11 cellular contexts compared by ENCODE assay signal in genomic region chr7:128280451-128280850, GRCh38. TPM values are rescaled to one million over a fixed set of nuclear protein-coding genes. Genes with fewer than 3 reads are reported as not detected.
DNase-seq lines count a peak whose midpoint lies in the region; ATAC-seq and TF ChIP-seq lines count a peak whose summit lies in the region.
"Not testable (repeated sequence)": the region's sequence is repeated elsewhere in the genome, so short reads cannot be mapped to it uniquely, and the experiment has no call there.
"Had no signal": no experiment of that assay in that cellular context is flagged by ENCODE, and none has a peak within 500 bp of the region (broad histone marks: within the 10 kb centered on the region; RNA-seq: fewer than 3 reads in every experiment).

No MANE protein-coding gene starts in this region.

- not testable (repeated sequence) for H2BK15ac ChIP-seq in mesenchymal stem cell (ENCODE audit: low read depth, poor library complexity, severe bottlenecking)

- H3K79me1 ChIP-seq in mesenchymal stem cell (replicated peaks; ENCODE audit: low read length, poor library complexity, severe bottlenecking): not testable (repeated sequence)

- DNase-seq in HCT116 (ENCODE audit: low read depth, low spot score): not testable (repeated sequence)
- DNase-seq in NCI-H226: peak; percentile 10
- peak; percentile 14 for DNase-seq in OCI-M1 (lab: John Stamatoyannopoulos, UW)
- DNase-seq in amniotic epithelial cell (ENCODE audit: low read depth): peak; percentile 10
- DNase-seq in dermis blood vessel endothelial cell: peak; percentile 9
- DNase-seq in mesenchymal stem cell: peak; percentile 2

- H3K4me3 ChIP-seq in HCT116 (replicated peaks in 1 of 2; ENCODE audit: low read depth in 1 of 2, low read length in 2 of 2); mesenchymal stem cell (ENCODE audit: insufficient read depth in 1 of 2, low read depth in 1 of 2, low read length in 2 of 2): not testable (repeated sequence)

- not testable (repeated sequence) for H3K27ac ChIP-seq in HCT116 (ENCODE audit: low read depth, low read length); mesenchymal stem cell (ENCODE audit: low read length, poor library complexity, severe bottlenecking)

- H3K23ac ChIP-seq in mesenchymal stem cell (ENCODE audit: low read length in 2 of 2): not testable (repeated sequence)

- not testable (repeated sequence) for H2BK12ac ChIP-seq in mesenchymal stem cell (ENCODE audit: low read length in 2 of 2)

- H3K9me3 ChIP-seq in HCT116 (ENCODE audit: control insufficient read depth in 1 of 2, insufficient read depth in 1 of 2, low read depth in 1 of 2, low read length in 2 of 2): not testable (repeated sequence)
- peaks cover 20% of the 10 kb centered on the region for H3K9me3 ChIP-seq in mesenchymal stem cell (ENCODE audit: control insufficient read depth, low read length)

- POLR2A ChIA-PET in HCT116 (lab: Charles Lee): not testable (repeated sequence)

- not testable (repeated sequence) for H3K4me2 ChIP-seq in HCT116 (ENCODE audit: low read length); mesenchymal stem cell (ENCODE audit: low read length, poor library complexity, severe bottlenecking)

- CTCF ChIA-PET in HCT116 (lab: Charles Lee): not testable (repeated sequence)

- H3K18ac ChIP-seq in mesenchymal stem cell (ENCODE audit: low read depth in 1 of 2, low read length in 2 of 2): not testable (repeated sequence)

- not testable (repeated sequence) for H4K8ac ChIP-seq in mesenchymal stem cell (ENCODE audit: low read length)

- not testable (repeated sequence) for H2BK120ac ChIP-seq in mesenchymal stem cell (ENCODE audit: low read depth, low read length)

- not testable (repeated sequence) for H3K9me2 ChIP-seq in HCT116 (ENCODE audit: insufficient read depth)

- not testable (repeated sequence) for H2BK5ac ChIP-seq in mesenchymal stem cell (ENCODE audit: low read depth, low read length, poor library complexity, severe bottlenecking)

- H3K4ac ChIP-seq in mesenchymal stem cell (ENCODE audit: low read depth in 1 of 2, low read length in 2 of 2): not testable (repeated sequence)

- RAD21 ChIA-PET in HCT116 (lab: Charles Lee; ENCODE audit: low non-redundant PET in 1 of 2, low total read pairs in 2 of 2, uncharacterized antibody in 2 of 2, unreplicated experiment in 2 of 2): not testable (repeated sequence)

- H3K14ac ChIP-seq in mesenchymal stem cell (ENCODE audit: low read length in 2 of 2): not testable (repeated sequence)

- TF ChIP-seq CTCF in HCT116 (IDR thresholded peaks at IDR 0.05 in 2 of 3, conservative IDR thresholded peaks at IDR 0.05 in 1 of 3; ENCODE audit: borderline replicate concordance in 1 of 3, insufficient read depth in 1 of 3, low read depth in 2 of 3, low read length in 2 of 3): not testable (repeated sequence)

- H2AK5ac ChIP-seq in mesenchymal stem cell (ENCODE audit: low read length, severe bottlenecking): not testable (repeated sequence)

- intact Hi-C loops in HCT116 (cut with micrococcal nuclease): not testable (repeated sequence)

- H3K36me3 ChIP-seq in HCT116 (ENCODE audit: control insufficient read depth in 1 of 2, insufficient read depth in 2 of 2, low read length in 2 of 2); mesenchymal stem cell (ENCODE audit: control insufficient read depth in 1 of 2, insufficient read depth in 2 of 2, low read depth in 1 of 2, low read length in 2 of 2): not testable (repeated sequence)

- TF ChIP-seq POLR2A in HCT116 (IDR thresholded peaks at IDR 0.05; ENCODE audit: borderline replicate concordance, extremely low read depth, insufficient read depth, insufficient read length): not testable (repeated sequence)

- not testable (repeated sequence) for BruUV-seq in HCT116 (replicated peaks; lab: Mats Ljungman, UMichigan)

- H3K27me3 ChIP-seq in HCT116 (ENCODE audit: insufficient read depth, low read length); mesenchymal stem cell (ENCODE audit: control insufficient read depth in 1 of 2, insufficient read depth in 1 of 2, low read length in 2 of 2): not testable (repeated sequence)

- not testable (repeated sequence) for ATAC-seq in HCT116

- not testable (repeated sequence) for H3K79me2 ChIP-seq in HCT116 (ENCODE audit: insufficient read depth, low read length)

- not testable (repeated sequence) for H2AFZ ChIP-seq in HCT116 (ENCODE audit: low read depth, low read length, poor library complexity, severe bottlenecking); mesenchymal stem cell (ENCODE audit: low read depth, low read length)

- not testable (repeated sequence) for TF ChIP-seq RAD21 in HCT116 (IDR thresholded peaks at IDR 0.05; ENCODE audit: low read depth)

- not testable (repeated sequence) for H3K9ac ChIP-seq in HCT116 (ENCODE audit: low read length); mesenchymal stem cell (ENCODE audit: low read length)

- not testable (repeated sequence) for H4K91ac ChIP-seq in mesenchymal stem cell (ENCODE audit: low read length)

- not testable (repeated sequence) for H3K4me1 ChIP-seq in HCT116 (ENCODE audit: control insufficient read depth in 1 of 2, insufficient read depth in 2 of 2, low read length in 2 of 2); mesenchymal stem cell (ENCODE audit: control insufficient read depth, insufficient read depth, low read depth, low read length)

- H4K20me1 ChIP-seq in HCT116 (ENCODE audit: insufficient read depth): not testable (repeated sequence)

- 65% methylated on average over 1 of the region's 1 CpG for WGBS in mesenchymal stem cell

TF ChIP-seq in HCT116, 20 proteins besides CTCF, POLR2A, EP300 and RAD21:
- TF ChIP-seq CBX3 (IDR thresholded peaks at IDR 0.05; ENCODE audit: low read depth): 0 out of 2 replicates have a peak, but pooled peaks have one; percentile 28

RNA-seq across cellular contexts. Expression of gene LEP, which starts 39.4 kb away (rescaled TPM):
- total RNA-seq in HCT116 (2021; ENCODE audit: unreplicated experiment) (not detected), dermis blood vessel endothelial cell (not detected in 2 replicates)
- polyA plus RNA-seq in HCT116 (2012): not detected in 2 replicates
- polyA plus RNA-seq in mesenchymal stem cell (2013, experiment 1 of 2): not detected
- not detected for polyA plus RNA-seq in mesenchymal stem cell (2013, experiment 2 of 2)
- total RNA-seq: A673; CD4-positive, alpha-beta memory T cell; CD4-positive, CD25-positive, alpha-beta regulatory T cell; CD8-positive, alpha-beta memory T cell had no signal
- polyA plus RNA-seq: AG04450; CD4-positive, alpha-beta memory T cell; CD4-positive, CD25-positive, alpha-beta regulatory T cell; CD8-positive, alpha-beta memory T cell had no signal
